Comparison of ENCODE assay signal across 22 cellular contexts in genomic region chr9:108603141-108603540, GRCh38.
DNase-seq lines count a peak whose midpoint lies in the region; ATAC-seq and TF ChIP-seq lines count a peak whose summit lies in the region.
"Had no signal": no experiment of that assay in that cellular context is flagged by ENCODE, and none has a peak within 500 bp of the region (broad histone marks: within the 10 kb centered on the region; RNA-seq: fewer than 3 reads in every experiment).

No MANE protein-coding gene starts in this region.

- H3K27me3 ChIP-seq in hepatocyte: no peaks in the 10 kb centered on the region
- H3K27me3 ChIP-seq: neural progenitor cell, Peyer's patch, sigmoid colon had no signal

- intact Hi-C loops in Right ventricle myocardium superior (cut with DNase I): no loop called here
- intact Hi-C loops in cardiac septum (cut with DNase I): no loop called here
- intact Hi-C loops in mucosa of descending colon (cut with DNase I, micrococcal nuclease): no loop called here

- H3K4me1 ChIP-seq in hepatocyte (ENCODE audit: insufficient read depth) (peaks cover 4% of the 10 kb centered on the region), mucosa of descending colon (ENCODE audit: low read depth) (no peaks in the 10 kb centered on the region)
- H3K4me1 ChIP-seq: neural progenitor cell, Peyer's patch had no signal

- H3K27ac ChIP-seq in hepatocyte: no peak overlapping the region
- H3K27ac ChIP-seq: neural progenitor cell, Peyer's patch, sigmoid colon had no signal

- no peaks in the 10 kb centered on the region for H3K9me3 ChIP-seq in hepatocyte (ENCODE audit: low read depth)
- H3K9me3 ChIP-seq in mucosa of descending colon: no peaks in the 10 kb centered on the region
- H3K9me3 ChIP-seq: Peyer's patch, sigmoid colon had no signal

- H3K36me3 ChIP-seq in hepatocyte (replicated peaks; ENCODE audit: insufficient read depth, low read depth) (no peaks in the 10 kb centered on the region), mucosa of descending colon (ENCODE audit: low read depth) (no peaks in the 10 kb centered on the region)
- H3K36me3 ChIP-seq: neural progenitor cell, Peyer's patch, sigmoid colon had no signal

- 57% methylated on average over 3 of the region's 3 CpGs for WGBS in hepatocyte (ENCODE audit: low lambda C conversion rate, missing lambda C conversion rate)

- H3K4me3 ChIP-seq in hepatocyte (no peak overlapping the region), mucosa of descending colon (no peak overlapping the region)
- H3K4me3 ChIP-seq: GM12878, lung, neural progenitor cell, Peyer's patch, sigmoid colon had no signal

- no peaks in the 10 kb centered on the region for H4K20me1 ChIP-seq in hepatocyte (ENCODE audit: insufficient read depth, poor library complexity, severe bottlenecking)

- peak; percentile 46 for DNase-seq in Right ventricle myocardium superior
- no peak for DNase-seq in cardiac septum (ENCODE audit: low spot score)
- DNase-seq in cerebellar cortex (ENCODE audit: low spot score): peak; percentile 20
- DNase-seq in hepatocyte (ENCODE audit: low spot score): peak; percentile 10
- no peak for DNase-seq in kidney tubule cell (ENCODE audit: low spot score)
- no peak for DNase-seq in mucosa of descending colon
- DNase-seq in T-helper 1 cell: no peak
- no peak for DNase-seq in DMS 273 treated with DMSO at 0.1 percent for 48 hours (lab: John Stamatoyannopoulos, UW)
- DNase-seq: activated CD8-positive, alpha-beta T cell treated with anti-CD3 and anti-CD28 coated beads, Interleukin-2, amount 10 ng/mL, durations not matched to agents 7 days and 5 days; activated effector memory CD4-positive, alpha-beta T cell treated with Interleukin-2 at 50 U/mL for 16 hours; activated naive CD8-positive, alpha-beta T cell treated with anti-CD3 and anti-CD28 coated beads, Interleukin-2, amount 10 ng/mL, durations not matched to agents 7 days and 5 days; activated T-cell treated with anti-CD3 and anti-CD28 coated beads for 4 hours; foreskin melanocyte; Karpas-422; NCI-H2081 treated with DMSO at 0.1 percent for 48 hours; NCI-H524; Peyer's patch; sigmoid colon; stimulated activated CD4-positive, alpha-beta T cell treated with anti-CD3 and anti-CD28 coated beads, Interleukin-15, amount 100 ng/mL, for 24 hours had no signal

- H3K79me2 ChIP-seq in hepatocyte: no peaks in the 10 kb centered on the region

- H3K9me2 ChIP-seq in hepatocyte (replicated peaks; ENCODE audit: insufficient read depth): no peaks in the 10 kb centered on the region

- no peak overlapping the region for H2AFZ ChIP-seq in hepatocyte
- H2AFZ ChIP-seq: neural progenitor cell had no signal

- ATAC-seq in Right ventricle myocardium superior (ENCODE audit: poor library complexity) (peak; percentile 74), mucosa of descending colon (no peak)
- ATAC-seq: activated CD8-positive, alpha-beta T cell treated with anti-CD3 and anti-CD28 coated beads, Interleukin-2, amount 10 ng/mL, durations not matched to agents 7 days and 5 days; GM12878 had no signal

- no peak for TF ChIP-seq CTCF in hepatocyte (IDR thresholded peaks at IDR 0.05; ENCODE audit: poor library complexity)
- TF ChIP-seq CTCF in mucosa of descending colon (IDR thresholded peaks at IDR 0.05): no peak

- no peak overlapping the region for H3K4me2 ChIP-seq in hepatocyte
- H3K4me2 ChIP-seq: neural progenitor cell had no signal

Comparison
In these comparisons a context has a peak if more than half of its experiments do, and no peak if none do; other contexts are left out.
1. DNase-seq: peak in Right ventricle myocardium superior (single experiment), cerebellar cortex (single experiment) and hepatocyte (single experiment); none in cardiac septum (single experiment), kidney tubule cell (single experiment), mucosa of descending colon (0 of 3), T-helper 1 cell (0 of 5) and DMS 273 treated with DMSO at 0.1 percent for 48 hours (single experiment).